In genomic region chr10:48792687-48793096, GRCh38 we compare ENCODE assay signal across 11 cellular contexts.
DNase-seq lines count a peak whose midpoint lies in the region; ATAC-seq and TF ChIP-seq lines count a peak whose summit lies in the region.
"Had no signal": no experiment of that assay in that cellular context is flagged by ENCODE, and none has a peak within 500 bp of the region (broad histone marks: within the 10 kb centered on the region; RNA-seq: fewer than 3 reads in every experiment).

No MANE protein-coding gene starts in this region.

- POLR2A ChIA-PET in AG04450 (lab: Yijun Ruan, JAX) = no interaction called here
- POLR2A ChIA-PET in activated CD8-positive, alpha-beta T cell treated with anti-CD3 and anti-CD28 coated beads, Interleukin-2, amount 10 ng/mL, durations not matched to agents 7 days and 5 days (lab: Charles Lee) = no interaction called here

- no peaks in the 10 kb centered on the region for H3K9me3 Mint-ChIP-seq in activated CD8-positive, alpha-beta T cell treated with anti-CD3 and anti-CD28 coated beads, Interleukin-2, amount 10 ng/mL, durations not matched to agents 7 days and 5 days (ENCODE audit: insufficient read depth)
- H3K9me3 Mint-ChIP-seq: IgD-negative memory B cell had no signal

- DNase-seq in AG04450 (ENCODE audit: low read depth, low spot score) (peak; percentile 23), GM03348 (ENCODE audit: low spot score) (peak; percentile 80), foreskin fibroblast (peak; percentile 15 to 52), H7 (no peak), testis (no peak)
- peak; percentile 48 for DNase-seq in activated CD8-positive, alpha-beta T cell treated with anti-CD3 and anti-CD28 coated beads, Interleukin-2, amount 10 ng/mL, durations not matched to agents 7 days and 5 days
- DNase-seq: activated CD4-positive, alpha-beta T cell treated with anti-CD3 and anti-CD28 coated beads, Interleukin-2, amount 50 U/mL, for 1 hour; SJCRH30 had no signal

- H3K9me3 ChIP-seq in AG04450 (ENCODE audit: control insufficient read depth, insufficient read depth, low read length) = no peaks in the 10 kb centered on the region; the same call in 1 of the 2 replicates
- H3K9me3 ChIP-seq in testis = no peaks in the 10 kb centered on the region
- H3K9me3 ChIP-seq: SJCRH30 had no signal

- TF ChIP-seq POLR2A in testis (IDR thresholded peaks at IDR 0.05) = no peak

- no peak for TF ChIP-seq CTCF in AG04450 (IDR thresholded peaks at IDR 0.05; ENCODE audit: low read depth, low read length)
- TF ChIP-seq CTCF in foreskin fibroblast (IDR thresholded peaks at IDR 0.05; ENCODE audit: low read depth, low read length) = no peak
- no peak for TF ChIP-seq CTCF in testis (IDR thresholded peaks at IDR 0.05)

- H3K36me3 ChIP-seq in H7 (replicated peaks; ENCODE audit: control insufficient read depth, insufficient read depth, low read length) (no peaks in the 10 kb centered on the region), testis (ENCODE audit: low read depth, missing control alignments) (no peaks in the 10 kb centered on the region)
- H3K36me3 ChIP-seq: SJCRH30 had no signal

- CTCF ChIA-PET in AG04450 (lab: Charles Lee) = no interaction called here
- CTCF ChIA-PET in activated CD8-positive, alpha-beta T cell treated with anti-CD3 and anti-CD28 coated beads, Interleukin-2, amount 10 ng/mL, durations not matched to agents 7 days and 5 days (lab: Charles Lee) = no interaction called here

- H3K4me1 ChIP-seq in testis = no peaks in the 10 kb centered on the region
- H3K4me1 ChIP-seq: SJCRH30 had no signal

- H3K27ac Mint-ChIP-seq in activated CD8-positive, alpha-beta T cell treated with anti-CD3 and anti-CD28 coated beads, Interleukin-2, amount 10 ng/mL, durations not matched to agents 7 days and 5 days = no peak overlapping the region

- H3K27me3 ChIP-seq in AG04450 (ENCODE audit: control insufficient read depth, insufficient read depth, low read length) (peaks cover 3% of the 10 kb centered on the region), H7 (ENCODE audit: control insufficient read depth, insufficient read depth, low read length) (no peaks in the 10 kb centered on the region), testis (no peaks in the 10 kb centered on the region)
- H3K27me3 ChIP-seq: SJCRH30 had no signal

- H3K27ac ChIP-seq in AG04450 (ENCODE audit: low read depth, low read length) = no peak overlapping the region
- no peak overlapping the region for H3K27ac ChIP-seq in testis
- H3K27ac ChIP-seq: SJCRH30 had no signal

- peaks cover 26% of the 10 kb centered on the region for H3K4me1 Mint-ChIP-seq in activated CD8-positive, alpha-beta T cell treated with anti-CD3 and anti-CD28 coated beads, Interleukin-2, amount 10 ng/mL, durations not matched to agents 7 days and 5 days (ENCODE audit: low read depth)

- peak; percentile 53 for ATAC-seq in activated CD8-positive, alpha-beta T cell treated with anti-CD3 and anti-CD28 coated beads, Interleukin-2, amount 10 ng/mL, durations not matched to agents 7 days and 5 days
- ATAC-seq in HG03439 (IDR thresholded peaks at IDR 0.05; ENCODE audit: unreplicated experiment) (no peak), GM18861 (IDR thresholded peaks at IDR 0.05; ENCODE audit: unreplicated experiment) (no peak)

- WGBS in testis, 2 donors = 66 to 69% methylated on average over 4 of the region's 4 CpGs

- peaks cover 15% of the 10 kb centered on the region for H3K27me3 Mint-ChIP-seq in activated CD8-positive, alpha-beta T cell treated with anti-CD3 and anti-CD28 coated beads, Interleukin-2, amount 10 ng/mL, durations not matched to agents 7 days and 5 days (ENCODE audit: low read depth)
- H3K27me3 Mint-ChIP-seq: IgD-negative memory B cell had no signal

- no peaks in the 10 kb centered on the region for H3K36me3 Mint-ChIP-seq in activated CD8-positive, alpha-beta T cell treated with anti-CD3 and anti-CD28 coated beads, Interleukin-2, amount 10 ng/mL, durations not matched to agents 7 days and 5 days (ENCODE audit: low read depth)

- H3K4me3 Mint-ChIP-seq in activated CD8-positive, alpha-beta T cell treated with anti-CD3 and anti-CD28 coated beads, Interleukin-2, amount 10 ng/mL, durations not matched to agents 7 days and 5 days = no peak overlapping the region
- H3K4me3 Mint-ChIP-seq: IgD-negative memory B cell had no signal

- H3K4me3 ChIP-seq in AG04450 (ENCODE audit: low read depth, low read length) = no peak overlapping the region
- H3K4me3 ChIP-seq in foreskin fibroblast (ENCODE audit: low read depth in 1 of 2, low read length in 2 of 2) = no peak overlapping the region
- no peak overlapping the region for H3K4me3 ChIP-seq in H7 (ENCODE audit: insufficient read depth, low read depth, low read length)
- no peak overlapping the region for H3K4me3 ChIP-seq in testis
- H3K4me3 ChIP-seq: SJCRH30 had no signal

- intact Hi-C loops in testis (cut with DNase I; ENCODE audit: low total_unique reads) = no loop called here

Comparison
In these comparisons a context has a peak if more than half of its experiments do, and no peak if none do; other contexts are left out.
1. DNase-seq: peak in AG04450 (single experiment), GM03348 (single experiment), activated CD8-positive, alpha-beta T cell treated with anti-CD3 and anti-CD28 coated beads, Interleukin-2, amount 10 ng/mL, durations not matched to agents 7 days and 5 days (single experiment) and foreskin fibroblast (2 of 2); none in H7 (single experiment) and testis (single experiment).